In genomic region chr10:29730969-29731368, GRCh38 we compare ENCODE assay signal across 22 cellular contexts.
A peak's percentile ranks its signal among the peaks of the same experiment; 100 is the strongest.
DNase-seq lines count a peak whose midpoint lies in the region; ATAC-seq, FAIRE-seq and TF ChIP-seq lines count a peak whose summit lies in the region.
"Had no signal": no experiment of that assay in that cellular context is flagged by ENCODE, and none has a peak within 500 bp of the region (broad histone marks: within the 10 kb centered on the region; RNA-seq: fewer than 3 reads in every experiment).

No MANE protein-coding gene starts in this region.

- CTCF ChIA-PET in OCI-LY7 (lab: Charles Lee; ENCODE audit: unreplicated experiment), result no interaction called here

- no peak overlapping the region for H3K4me3 Mint-ChIP-seq in GM23338
- H3K4me3 Mint-ChIP-seq: activated naive CD4-positive, alpha-beta T cell treated with anti-CD3 and anti-CD28 coated beads, Interleukin-2, amount 50 U/mL, for 24 hours; stimulated activated effector memory CD8-positive, alpha-beta T cell treated with anti-CD3 and anti-CD28 coated beads, Interleukin-12 subunit alpha, Interleukin-12 subunit beta, amount 100 ng/mL, for 72 hours had no signal

- H3K79me2 ChIP-seq in GM23338 (replicated peaks; ENCODE audit: insufficient read depth) (peaks cover 26% of the 10 kb centered on the region), OCI-LY7 (ENCODE audit: insufficient read depth, low read depth, low read length) (no peaks in the 10 kb centered on the region)

- no peak for TF ChIP-seq CTCF in GM23338 (conservative IDR thresholded peaks at IDR 0.05; ENCODE audit: low read depth in 2 of 2)
- no peak for TF ChIP-seq CTCF in bronchial epithelial cell (IDR thresholded peaks at IDR 0.05; ENCODE audit: insufficient read depth, low read length, severe bottlenecking)
- no peak for TF ChIP-seq CTCF in sigmoid colon (IDR thresholded peaks at IDR 0.05)
- no peak for TF ChIP-seq CTCF in coronary artery (IDR thresholded peaks at IDR 0.05)
- no peak for TF ChIP-seq CTCF in OCI-LY7 (conservative IDR thresholded peaks at IDR 0.05; ENCODE audit: low read length)

- POLR2A ChIA-PET in OCI-LY7 (lab: Charles Lee), result interaction anchor here (2.0 kb wide), 1 partner anchor 9 kb away, joined by 5 read pairs; no protein-coding TSS in a partner anchor

- H3K27ac ChIP-seq in GM23338 (ENCODE audit: low read depth) (no peak overlapping the region), muscle layer of duodenum (ENCODE audit: low read length) (peak overlapping the region; percentile 33), sigmoid colon (peak overlapping the region; percentile 94 to 100 (median 98)), coronary artery (peak overlapping the region in 1 of 2 donors; percentile 19), OCI-LY7 (ENCODE audit: low read depth, low read length, poor library complexity, severe bottlenecking) (no peak overlapping the region)

- peaks cover 16% of the 10 kb centered on the region; the same call in 1 of the 2 replicates for H4K20me1 ChIP-seq in GM23338 (replicated peaks; ENCODE audit: insufficient read depth)
- H4K20me1 ChIP-seq in OCI-LY7 (ENCODE audit: insufficient read depth, low read length), result no peaks in the 10 kb centered on the region

- 48 to 80% methylated on average over 6 of the region's 6 CpGs for WGBS in sigmoid colon, 2 donors

- peaks cover 45% of the 10 kb centered on the region for H3K4me1 Mint-ChIP-seq in GM23338

- H3K36me3 Mint-ChIP-seq in GM23338 (ENCODE audit: low read depth), result peaks cover 5% of the 10 kb centered on the region
- H3K36me3 Mint-ChIP-seq: stimulated activated effector memory CD8-positive, alpha-beta T cell treated with anti-CD3 and anti-CD28 coated beads, Interleukin-12 subunit alpha, Interleukin-12 subunit beta, amount 100 ng/mL, for 72 hours had no signal

- H3K9me2 ChIP-seq in GM23338 (ENCODE audit: insufficient read depth) (0 out of 2 replicates have a peak, but pooled peaks cover 2% of the 10 kb centered on the region), OCI-LY7 (ENCODE audit: insufficient read depth, low read length) (no peaks in the 10 kb centered on the region)

- ATAC-seq in GM23338 (no peak), HG02970 (IDR thresholded peaks at IDR 0.05; ENCODE audit: low FRiP score, unreplicated experiment) (no peak)
- ATAC-seq: K562; left lobe of liver; stimulated activated effector memory CD8-positive, alpha-beta T cell treated with anti-CD3 and anti-CD28 coated beads, Interleukin-12 subunit alpha, Interleukin-12 subunit beta, amount 100 ng/mL, for 72 hours had no signal

- no TSS peak for BruUV-seq in OCI-LY7 (replicated peaks; lab: Mats Ljungman, UMichigan)

- H3K27me3 Mint-ChIP-seq in GM23338 (ENCODE audit: insufficient read depth, low read depth, poor library complexity), result peaks cover 17% of the 10 kb centered on the region
- H3K27me3 Mint-ChIP-seq: activated naive CD4-positive, alpha-beta T cell treated with anti-CD3 and anti-CD28 coated beads, Interleukin-2, amount 50 U/mL, for 24 hours; progenitor cell of endocrine pancreas had no signal

- TF ChIP-seq POLR2A in sigmoid colon (IDR thresholded peaks at IDR 0.05), result no peak

- peaks cover 51% of the 10 kb centered on the region for H3K4me1 ChIP-seq in GM23338 (ENCODE audit: insufficient read depth)
- peaks cover 0 to 34% of the 10 kb centered on the region in 2 donors for H3K4me1 ChIP-seq in muscle layer of duodenum (ENCODE audit: control insufficient read depth in 1 of 2, insufficient read depth in 2 of 2, low read length in 2 of 2)
- peaks cover 0 to 56% (median 52%) of the 10 kb centered on the region in 4 donors for H3K4me1 ChIP-seq in sigmoid colon
- no peaks in the 10 kb centered on the region for H3K4me1 ChIP-seq in OCI-LY7 (ENCODE audit: insufficient read depth, low read length, poor library complexity, severe bottlenecking)

- H3K9me3 ChIP-seq in muscle layer of duodenum (ENCODE audit: control insufficient read depth in 1 of 2, low read length in 2 of 2), result no peaks in the 10 kb centered on the region
- H3K9me3 ChIP-seq in sigmoid colon, result no peaks in the 10 kb centered on the region
- no peaks in the 10 kb centered on the region for H3K9me3 ChIP-seq in OCI-LY7 (ENCODE audit: low read length)

- no peak overlapping the region for H3K4me3 ChIP-seq in GM23338
- no peak overlapping the region for H3K4me3 ChIP-seq in bronchial epithelial cell (ENCODE audit: low read depth, low read length)
- H3K4me3 ChIP-seq in muscle layer of duodenum (ENCODE audit: low read depth in 1 of 2, low read length in 2 of 2), result peak overlapping the region in 1 of 2 donors; percentile 34
- peak overlapping the region in 3 of 4 donors; percentile 7 to 97 (median 84) for H3K4me3 ChIP-seq in sigmoid colon
- H3K4me3 ChIP-seq in coronary artery, result no peak overlapping the region
- no peak overlapping the region for H3K4me3 ChIP-seq in OCI-LY7 (ENCODE audit: low read depth, low read length, poor library complexity, severe bottlenecking)
- H3K4me3 ChIP-seq: K562 had no signal

- H3K27me3 ChIP-seq in GM23338 (ENCODE audit: insufficient read depth), result peaks cover 32% of the 10 kb centered on the region
- H3K27me3 ChIP-seq in bronchial epithelial cell (ENCODE audit: control insufficient read depth, insufficient read depth, low read length), result no peaks in the 10 kb centered on the region
- no peaks in the 10 kb centered on the region for H3K27me3 ChIP-seq in muscle layer of duodenum (ENCODE audit: low read depth, low read length)
- no peaks in the 10 kb centered on the region for H3K27me3 ChIP-seq in sigmoid colon
- H3K27me3 ChIP-seq: Peyer's patch had no signal

- H3K27ac Mint-ChIP-seq in GM23338, result no peak overlapping the region
- H3K27ac Mint-ChIP-seq: activated naive CD4-positive, alpha-beta T cell treated with anti-CD3 and anti-CD28 coated beads, Interleukin-2, amount 50 U/mL, for 24 hours; progenitor cell of endocrine pancreas; stimulated activated effector memory CD8-positive, alpha-beta T cell treated with anti-CD3 and anti-CD28 coated beads, Interleukin-12 subunit alpha, Interleukin-12 subunit beta, amount 100 ng/mL, for 72 hours had no signal

- TF ChIP-seq EP300 in sigmoid colon (IDR thresholded peaks at IDR 0.05), result peak; percentile 50 to 94 (median 91)

- H3K9me3 Mint-ChIP-seq in GM23338, result no peaks in the 10 kb centered on the region; the same call in 2 of the 3 replicates
- H3K9me3 Mint-ChIP-seq: activated naive CD4-positive, alpha-beta T cell treated with anti-CD3 and anti-CD28 coated beads, Interleukin-2, amount 50 U/mL, for 24 hours; stimulated activated effector memory CD8-positive, alpha-beta T cell treated with anti-CD3 and anti-CD28 coated beads, Interleukin-12 subunit alpha, Interleukin-12 subunit beta, amount 100 ng/mL, for 72 hours had no signal

- DNase-seq in GM23338 (ENCODE audit: low spot score) (no peak), bronchial epithelial cell (ENCODE audit: low read depth) (no peak), sigmoid colon (peak; percentile 82), coronary artery (ENCODE audit: low spot score) (no peak), OCI-LY7 (ENCODE audit: low spot score) (no peak), DMS79 treated with DMSO at 0.1 percent for 48 hours (lab: John Stamatoyannopoulos, UW) (no peak)
- DNase-seq: activated T-cell treated with anti-CD3 and anti-CD28 coated beads for 4 hours; CD4-positive, CD25-positive, alpha-beta regulatory T cell; central memory CD4-positive, alpha-beta T cell; effector memory CD4-positive, alpha-beta T cell; NCI-H1048; NCI-H2107; NCI-H774; Peyer's patch had no signal

- no peaks in the 10 kb centered on the region for H3K36me3 ChIP-seq in GM23338 (ENCODE audit: insufficient read depth)
- no peaks in the 10 kb centered on the region for H3K36me3 ChIP-seq in bronchial epithelial cell (ENCODE audit: control insufficient read depth, insufficient read depth, low read length)
- no peaks in the 10 kb centered on the region for H3K36me3 ChIP-seq in muscle layer of duodenum (ENCODE audit: control insufficient read depth in 1 of 2, insufficient read depth in 2 of 2, low read length in 2 of 2)
- H3K36me3 ChIP-seq in sigmoid colon, result peaks cover 0 to 33% (median 7%) of the 10 kb centered on the region in 4 donors
- H3K36me3 ChIP-seq in OCI-LY7 (ENCODE audit: insufficient read depth, low read length), result no peaks in the 10 kb centered on the region
- H3K36me3 ChIP-seq: Peyer's patch had no signal

- H2AFZ ChIP-seq in GM23338, result no peak overlapping the region
- H2AFZ ChIP-seq in OCI-LY7 (ENCODE audit: low read length), result no peak overlapping the region

- H3K4me2 ChIP-seq in GM23338, result peak overlapping the region; percentile 35; the same call in 1 of the 2 replicates
- H3K4me2 ChIP-seq in OCI-LY7 (ENCODE audit: low read length), result no peak overlapping the region

- intact Hi-C loops in sigmoid colon (cut with DNase I) (loop anchor here (2.0 to 10.0 kb wide), 3 partner anchors 99 to 274 kb away; partner anchors contain the start of gene SVIL), OCI-LY7 (cut with micrococcal nuclease; ENCODE audit: unreplicated experiment) (no loop called here)

- H3F3A ChIP-seq in GM23338 (replicated peaks; ENCODE audit: low read depth), result 0 out of 2 replicates have a peak, but pooled peaks cover 3% of the 10 kb centered on the region

- peak; percentile 13 for FAIRE-seq in bronchial epithelial cell (lab: Jason Lieb, UNC)
- FAIRE-seq: K562, TTC549 had no signal

TF ChIP-seq in GM23338, 12 proteins besides CTCF, POLR2A, EP300 and RAD21 (continues in another document):
- TF ChIP-seq POLR2AphosphoS5 (IDR thresholded peaks at IDR 0.05; ENCODE audit: low read depth), result no peak
- no peak for TF ChIP-seq EZH2 (IDR thresholded peaks at IDR 0.05; ENCODE audit: low read depth, unreplicated experiment)
- no peak for TF ChIP-seq ZNF114 (CRISPR knock-in tag; IDR thresholded peaks at IDR 0.05)
- no peak for TF ChIP-seq NANOG (IDR thresholded peaks at IDR 0.05; ENCODE audit: borderline replicate concordance)
- TF ChIP-seq ETS1 (IDR thresholded peaks at IDR 0.05), result no peak

Comparison
In these comparisons a context has a peak if more than half of its experiments do, and no peak if none do; other contexts are left out.
1. H3K27ac ChIP-seq: peak in muscle layer of duodenum (single experiment) and sigmoid colon (4 of 4); none in GM23338 (single experiment) and OCI-LY7 (single experiment).
2. H3K4me3 ChIP-seq: peak in sigmoid colon (3 of 4); none in GM23338 (single experiment), bronchial epithelial cell (single experiment), coronary artery (single experiment) and OCI-LY7 (single experiment).